12 cellular contexts compared by ENCODE assay signal in genomic region chr3:53194218-53195065, GRCh38. TPM values are rescaled to one million over a fixed set of nuclear protein-coding genes. Genes with fewer than 3 reads are reported as not detected.
A peak's percentile ranks its signal among the peaks of the same experiment; 100 is the strongest.
DNase-seq lines count a peak whose midpoint lies in the region; ATAC-seq and TF ChIP-seq lines count a peak whose summit lies in the region.
"Had no signal": no experiment of that assay in that cellular context is flagged by ENCODE, and none has a peak within 500 bp of the region (broad histone marks: within the 10 kb centered on the region; RNA-seq: fewer than 3 reads in every experiment).

No MANE protein-coding gene starts in this region.

- peak overlapping the region; percentile 16 for H3K9ac ChIP-seq in NT2/D1 (ENCODE audit: insufficient read length, low read depth)

- H3K9me3 ChIP-seq in NT2/D1 (ENCODE audit: insufficient read depth, low read length) (no peaks in the 10 kb centered on the region), prostate gland (no peaks in the 10 kb centered on the region)
- H3K9me3 ChIP-seq: esophagus squamous epithelium, right lobe of liver had no signal

- intact Hi-C loops in prostate gland (cut with DNase I), result no loop called here

- TF ChIP-seq CTCF in fibroblast of villous mesenchyme (IDR thresholded peaks at IDR 0.05; ENCODE audit: insufficient read depth, low read depth, low read length) (no peak), prostate gland (IDR thresholded peaks at IDR 0.05) (no peak)

- H3K27me3 ChIP-seq in NT2/D1 (ENCODE audit: insufficient read depth, insufficient read length), result no peaks in the 10 kb centered on the region
- no peaks in the 10 kb centered on the region for H3K27me3 ChIP-seq in prostate gland (replicated peaks; ENCODE audit: insufficient read depth)
- H3K27me3 ChIP-seq: esophagus squamous epithelium, right lobe of liver had no signal

- 44% methylated on average over 14 of the region's 14 CpGs for WGBS in prostate gland

- peaks cover 25% of the 10 kb centered on the region for H3K4me1 ChIP-seq in NT2/D1 (ENCODE audit: insufficient read depth, insufficient read length)
- H3K4me1 ChIP-seq in prostate gland (replicated peaks), result no peaks in the 10 kb centered on the region

- no peak overlapping the region for H3K4me3 ChIP-seq in NT2/D1 (ENCODE audit: insufficient read length, low read depth)
- no peak overlapping the region for H3K4me3 ChIP-seq in fibroblast of villous mesenchyme (ENCODE audit: low read depth, low read length)
- no peak overlapping the region for H3K4me3 ChIP-seq in prostate gland
- H3K4me3 ChIP-seq: esophagus squamous epithelium, right lobe of liver had no signal

- DNase-seq in ELR (ENCODE audit: low read depth), result peak; percentile 19
- DNase-seq in NT2/D1 (ENCODE audit: low read depth, low spot score), result peak; percentile 38
- DNase-seq in fibroblast of villous mesenchyme (ENCODE audit: low read depth), result peak; percentile 28
- DNase-seq in prostate gland (ENCODE audit: low spot score), result no peak
- DNase-seq in retina, result no peak
- no peak for DNase-seq in stimulated activated CD4-positive, alpha-beta T cell treated with anti-CD3 and anti-CD28 coated beads, Interleukin-4, amount 100 ng/mL, for 4 hours
- DNase-seq: activated CD4-positive, alpha-beta memory T cell treated with anti-CD3 and anti-CD28 coated beads, Interleukin-2, amount 10 ng/mL, durations not matched to agents 7 days and 5 days; esophagus squamous epithelium; NCI-H1694 treated with DMSO at 0.1 percent for 48 hours; right lobe of liver had no signal

- no peak for ATAC-seq in HG03354 (IDR thresholded peaks at IDR 0.05; ENCODE audit: poor library complexity, severe bottlenecking, unreplicated experiment)
- ATAC-seq in GM18498 (IDR thresholded peaks at IDR 0.05; ENCODE audit: unreplicated experiment), result no peak

- peaks cover 28% of the 10 kb centered on the region for H3K36me3 ChIP-seq in NT2/D1 (ENCODE audit: insufficient read depth, insufficient read length, low read length)
- H3K36me3 ChIP-seq in prostate gland, result peaks cover 0 to 3% of the 10 kb centered on the region in 2 donors
- H3K36me3 ChIP-seq: right lobe of liver had no signal

- no peak for TF ChIP-seq POLR2A in prostate gland (IDR thresholded peaks at IDR 0.05)

- H3K27ac ChIP-seq in prostate gland, result peak overlapping the region; percentile 62 to 66
- H3K27ac ChIP-seq: right lobe of liver had no signal

RNA-seq across cellular contexts. Expression of gene PRKCD, which starts 33.4 kb away (rescaled TPM):
- total RNA-seq in fibroblast of villous mesenchyme (1.7 and 2.6 TPM in 2 replicates), prostate gland (10 to 100 TPM; 33.4 to 57.9 TPM)

Comparison
In these comparisons a context has a peak if more than half of its experiments do, and no peak if none do; other contexts are left out.
1. DNase-seq: peak in ELR (single experiment), NT2/D1 (single experiment) and fibroblast of villous mesenchyme (single experiment); none in prostate gland (single experiment), retina (single experiment) and stimulated activated CD4-positive, alpha-beta T cell treated with anti-CD3 and anti-CD28 coated beads, Interleukin-4, amount 100 ng/mL, for 4 hours (0 of 2).